Comparison of ENCODE assay signal across 12 cellular contexts in the genomic region with DNA sequence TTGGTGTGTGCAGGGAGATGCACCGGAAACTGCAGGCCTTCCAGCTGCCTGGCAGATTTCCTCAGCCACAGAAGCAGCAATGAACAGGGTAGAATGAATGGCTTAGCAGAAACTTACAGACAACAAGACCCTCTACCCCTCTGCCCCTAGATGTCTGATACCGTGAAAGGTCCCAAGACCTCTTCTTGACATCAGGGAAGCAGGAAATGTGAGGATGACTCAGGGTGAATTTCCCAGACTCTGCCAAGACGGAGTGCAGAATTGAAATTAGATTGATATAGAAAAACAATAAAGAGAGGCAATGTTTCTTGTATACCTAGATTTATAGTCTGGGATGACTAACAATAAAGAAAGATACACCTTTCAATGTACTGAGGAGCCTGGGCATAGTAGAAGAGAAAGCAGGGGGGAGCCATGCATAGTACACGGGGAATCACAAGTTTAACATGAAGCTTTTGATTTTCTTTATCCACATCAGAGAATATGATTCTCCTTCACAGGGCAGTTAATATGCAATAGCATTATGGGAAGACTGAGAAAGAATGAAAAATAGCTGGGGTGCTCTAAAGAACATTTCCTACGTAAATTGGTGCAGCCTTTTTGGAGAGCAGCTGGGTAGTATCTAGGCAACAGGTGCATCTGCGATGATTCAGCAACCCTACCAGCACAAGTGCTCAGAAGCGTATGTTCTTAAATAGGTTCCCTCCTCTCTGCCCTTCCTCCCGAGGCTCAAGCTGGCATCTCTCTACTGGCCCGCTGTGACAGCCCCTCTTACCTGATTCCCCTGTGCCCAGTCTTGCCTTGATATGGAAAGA. TPM values are rescaled to one million over a fixed set of nuclear protein-coding genes. Genes with fewer than 3 reads are reported as not detected.
DNase-seq lines count a peak whose midpoint lies in the region; ATAC-seq and TF ChIP-seq lines count a peak whose summit lies in the region.
"Had no signal": no experiment of that assay in that cellular context is flagged by ENCODE, and none has a peak within 500 bp of the region (broad histone marks: within the 10 kb centered on the region; RNA-seq: fewer than 3 reads in every experiment).

No MANE protein-coding gene starts in this region.

- H3K4me3 ChIP-seq in BLaER1 treated with 17β-estradiol and CSF1 and Interleukin-3, amounts not matched to agents 10 nM and 100 nM, result no peak overlapping the region
- H3K4me3 ChIP-seq in dorsolateral prefrontal cortex (no peak overlapping the region), sigmoid colon (no peak overlapping the region)
- H3K4me3 ChIP-seq: colonic mucosa had no signal

- no peak overlapping the region for H3K9ac ChIP-seq in BLaER1 treated with 17β-estradiol and CSF1 and Interleukin-3, amounts not matched to agents 10 nM and 100 nM
- H3K9ac ChIP-seq: parathyroid adenoma had no signal

- intact Hi-C loops in dorsolateral prefrontal cortex (cut with DNase I), result no loop called here
- intact Hi-C loops in sigmoid colon (cut with DNase I), result no loop called here

- WGBS in sigmoid colon, 2 donors, result 51 to 63% methylated on average over 9 of the region's 9 CpGs

- no peak overlapping the region for H3K27ac ChIP-seq in BLaER1 treated with 17β-estradiol and CSF1 and Interleukin-3, amounts not matched to agents 10 nM and 100 nM
- H3K27ac ChIP-seq in dorsolateral prefrontal cortex, result peak overlapping the region in 37 of 59 donors; percentile 2 to 79 (median 51)
- H3K27ac ChIP-seq in sigmoid colon, result peak overlapping the region in 2 of 4 donors; percentile 53 to 63
- H3K27ac ChIP-seq: colonic mucosa, parathyroid adenoma had no signal

- TF ChIP-seq EP300 in sigmoid colon (IDR thresholded peaks at IDR 0.05), result peak in 1 of 4 donors; percentile 24

- H3K27me3 ChIP-seq in BLaER1 treated with 17β-estradiol and CSF1 and Interleukin-3, amounts not matched to agents 10 nM and 100 nM, result peaks cover 28 to 96% (median 88%) of the 10 kb centered on the region in 11 experiments; a peak in 21 of 22 replicates
- H3K27me3 ChIP-seq in dorsolateral prefrontal cortex (peaks cover 0 to 55% (median 5%) of the 10 kb centered on the region in 45 donors), sigmoid colon (no peaks in the 10 kb centered on the region)
- H3K27me3 ChIP-seq: colonic mucosa had no signal

- TF ChIP-seq CTCF in dorsolateral prefrontal cortex (IDR thresholded peaks at IDR 0.05 in 54 of 56, conservative IDR thresholded peaks at IDR 0.05 in 2 of 56; ENCODE audit: low read depth in 1 of 56, partially characterized antibody in 56 of 56) (no peak), sigmoid colon (IDR thresholded peaks at IDR 0.05) (no peak)

- DNase-seq in NCI-H345 (lab: John Stamatoyannopoulos, UW) (peak; percentile 39), dorsolateral prefrontal cortex (peak in 1 of 10 donors; percentile 47), sigmoid colon (no peak), activated gamma-delta T cell (lab: John Stamatoyannopoulos, UW) (no peak), AG08396 (ENCODE audit: low spot score) (no peak), dedifferentiated amniotic fluid mesenchymal stem cell (ENCODE audit: extremely low spot score) (no peak)
- DNase-seq: colonic mucosa had no signal

- H4K20me1 ChIP-seq in BLaER1 treated with 17β-estradiol and CSF1 and Interleukin-3, amounts not matched to agents 10 nM and 100 nM, result peaks cover 0 to 5% (median 0%) of the 10 kb centered on the region in 11 experiments; a peak in 4 of 22 replicates

- H3K4me2 ChIP-seq in BLaER1 treated with 17β-estradiol and CSF1 and Interleukin-3, amounts not matched to agents 10 nM and 100 nM, result peak overlapping the region in 10 of 11 experiments; percentile 23 to 60 (median 42); a peak in 17 of 22 replicates

- no peaks in the 10 kb centered on the region for H3K36me3 ChIP-seq in BLaER1 treated with 17β-estradiol and CSF1 and Interleukin-3, amounts not matched to agents 10 nM and 100 nM
- H3K36me3 ChIP-seq in sigmoid colon, result no peaks in the 10 kb centered on the region
- H3K36me3 ChIP-seq: colonic mucosa had no signal

- peaks cover 21 to 45% (median 25%) of the 10 kb centered on the region in 10 experiments for H3K4me1 ChIP-seq in BLaER1 treated with 17β-estradiol and CSF1 and Interleukin-3, amounts not matched to agents 10 nM and 100 nM
- peaks cover 0 to 7% (median 0%) of the 10 kb centered on the region in 4 donors for H3K4me1 ChIP-seq in sigmoid colon
- H3K4me1 ChIP-seq: colonic mucosa, parathyroid adenoma had no signal

- no peaks in the 10 kb centered on the region for H3K9me3 ChIP-seq in BLaER1 treated with 17β-estradiol and CSF1 and Interleukin-3, amounts not matched to agents 10 nM and 100 nM (replicated peaks in 1 of 11)
- H3K9me3 ChIP-seq in sigmoid colon, result no peaks in the 10 kb centered on the region
- H3K9me3 ChIP-seq: colonic mucosa had no signal

- peak; percentile 53 for ATAC-seq in GM18517 (IDR thresholded peaks at IDR 0.05; ENCODE audit: unreplicated experiment)

- no peak for TF ChIP-seq POLR2A in sigmoid colon (IDR thresholded peaks at IDR 0.05)

RNA-seq across cellular contexts. Expression of gene CXCR3, which starts 18.3 kb away (rescaled TPM):
- total RNA-seq in dorsolateral prefrontal cortex (under 1 TPM in 3 of 120 experiments, not detected in 117; 0.28 to 0.63 (median 0.34) TPM), sigmoid colon (not detected)
- polyA plus RNA-seq in sigmoid colon, result 1 to 10 TPM in 1 of 3 donors, under 1 TPM in 2; 0.60 to 6.5 (median 0.69) TPM
- total RNA-seq: Daoy, NCI-H460 had no signal

RNA-seq across cellular contexts. Expression of gene GCNA, which starts 58.4 kb away (rescaled TPM):
- total RNA-seq in dorsolateral prefrontal cortex (10 to 100 TPM in 13 of 120 experiments, 1 to 10 TPM in 107; 2.3 to 23.0 (median 6.1) TPM), sigmoid colon (1 to 10 TPM; 1.4 to 5.0 (median 3.9) TPM)
- polyA plus RNA-seq in sigmoid colon, result 1 to 10 TPM in 1 of 3 donors, under 1 TPM in 2; 0.60 to 1.5 (median 0.69) TPM

Comparison
In these comparisons a context has a peak if more than half of its experiments do, and no peak if none do; other contexts are left out.
1. H3K27ac ChIP-seq: peak in dorsolateral prefrontal cortex (37 of 59); none in BLaER1 treated with 17β-estradiol and CSF1 and Interleukin-3, amounts not matched to agents 10 nM and 100 nM (0 of 11).